29 cellular contexts compared by ENCODE assay signal in genomic region chr14:34482463-34482862, GRCh38.
"Had no signal": no experiment of that assay in that cellular context is flagged by ENCODE, and none has a peak within 500 bp of the region (broad histone marks: within the 10 kb centered on the region; RNA-seq: fewer than 3 reads in every experiment).

No MANE protein-coding gene starts in this region.

- H3K27me3 ChIP-seq: neutrophil, pancreas, spleen, suprapubic skin, testis, tibial artery, transverse colon, upper lobe of left lung, vagina had no signal

- H3K36me3 ChIP-seq: neutrophil, pancreas, spleen, suprapubic skin, tibial artery, transverse colon, upper lobe of left lung, vagina had no signal

- H3K4me1 ChIP-seq: pancreas, psoas muscle, spleen, suprapubic skin, testis, tibial artery, transverse colon, upper lobe of left lung, vagina had no signal

- H3K9me3 ChIP-seq: neutrophil, pancreas, psoas muscle, spleen, suprapubic skin, testis, tibial artery, transverse colon, upper lobe of left lung, vagina had no signal

- H3K36me3 Mint-ChIP-seq: naive thymus-derived CD4-positive, alpha-beta T cell; natural killer cell treated with Interleukin-12 subunit alpha and Interleukin-12 subunit beta and Interleukin-15 and Interleukin-18, amount 100 ng/mL, for 72 hours; stimulated activated memory B cell treated with anti-CD40 and anti-IgM and Interleukin-4, amounts not matched to agents 10 μg/mL and 1 μg/mL and 100 μg/mL, for 72 hours had no signal

- DNase-seq: naive thymus-derived CD4-positive, alpha-beta T cell; nephron progenitor cell; nucleus accumbens; pancreas; psoas muscle; right cardiac atrium; spleen; stimulated activated CD4-positive, alpha-beta T cell treated with anti-CD3 and anti-CD28 coated beads, Interleukin-12 subunit alpha, Interleukin-12 subunit beta, amount 100 ng/mL, for 4 hours; stimulated activated CD4-positive, alpha-beta T cell treated with anti-CD3 and anti-CD28 coated beads, Interleukin-1b, Interleukin-23, amount 100 ng/mL, for 48 hours; stimulated activated CD4-positive, alpha-beta T cell treated with anti-CD3 and anti-CD28 coated beads, Interleukin-4, amount 100 ng/mL, for 1 hour; stimulated activated CD4-positive, alpha-beta T cell treated with anti-CD3 and anti-CD28 coated beads, Interleukin-4, amount 100 ng/mL, for 4 hours; stimulated activated CD8-positive, alpha-beta memory T cell treated with anti-CD3 and anti-CD28 coated beads, Interleukin-4, amount 100 ng/mL, for 48 hours; stimulated activated naive CD4-positive, alpha-beta T cell; stimulated activated naive CD8-positive, alpha-beta T cell treated with anti-CD3 and anti-CD28 coated beads, Interleukin-15, amount 100 ng/mL, for 72 hours; stimulated activated naive CD8-positive, alpha-beta T cell treated with anti-CD3 and anti-CD28 coated beads, Interleukin-15, Interleukin-2, amounts not matched to agents 100 U/mL and 50 U/mL, for 24 hours; testis; tibial artery; transverse colon; upper lobe of left lung had no signal

- H3K4me3 Mint-ChIP-seq: naive thymus-derived CD4-positive, alpha-beta T cell; natural killer cell treated with Interleukin-12 subunit alpha and Interleukin-12 subunit beta and Interleukin-15 and Interleukin-18, amount 100 ng/mL, for 72 hours; nephron progenitor cell; neural crest cell; stimulated activated memory B cell treated with anti-CD40 and anti-IgM and Interleukin-4, amounts not matched to agents 10 μg/mL and 1 μg/mL and 100 μg/mL, for 72 hours; stimulated activated naive CD8-positive, alpha-beta T cell treated with anti-CD3 and anti-CD28 coated beads, Interleukin-15, amount 100 ng/mL, for 72 hours had no signal

- H3K27ac Mint-ChIP-seq: naive thymus-derived CD4-positive, alpha-beta T cell; natural killer cell treated with Interleukin-12 subunit alpha and Interleukin-12 subunit beta and Interleukin-15 and Interleukin-18, amount 100 ng/mL, for 72 hours; nephron progenitor cell; stimulated activated memory B cell treated with anti-CD40 and anti-IgM and Interleukin-4, amounts not matched to agents 10 μg/mL and 1 μg/mL and 100 μg/mL, for 72 hours; stimulated activated naive CD8-positive, alpha-beta T cell treated with anti-CD3 and anti-CD28 coated beads, Interleukin-15, amount 100 ng/mL, for 72 hours had no signal

- H3K4me1 Mint-ChIP-seq: naive thymus-derived CD4-positive, alpha-beta T cell; nephron progenitor cell; neural crest cell; stimulated activated memory B cell treated with anti-CD40 and anti-IgM and Interleukin-4, amounts not matched to agents 10 μg/mL and 1 μg/mL and 100 μg/mL, for 72 hours; stimulated activated naive CD8-positive, alpha-beta T cell treated with anti-CD3 and anti-CD28 coated beads, Interleukin-15, amount 100 ng/mL, for 72 hours had no signal

- ATAC-seq: naive thymus-derived CD4-positive, alpha-beta T cell; natural killer cell treated with Interleukin-12 subunit alpha and Interleukin-12 subunit beta and Interleukin-15 and Interleukin-18, amount 100 ng/mL, for 72 hours; pancreas; psoas muscle; right cardiac atrium; sciatic nerve; stimulated activated memory B cell treated with anti-CD40 and anti-IgM and Interleukin-4, amounts not matched to agents 10 μg/mL and 1 μg/mL and 100 μg/mL, for 72 hours; stimulated activated naive CD8-positive, alpha-beta T cell treated with anti-CD3 and anti-CD28 coated beads, Interleukin-15, amount 100 ng/mL, for 72 hours; stimulated activated naive CD8-positive, alpha-beta T cell treated with anti-CD3 and anti-CD28 coated beads, Interleukin-15, Interleukin-2, amounts not matched to agents 100 U/mL and 50 U/mL, for 24 hours had no signal

- H3K4me2 ChIP-seq: smooth muscle cell had no signal

- FAIRE-seq: pancreas, urothelium cell line had no signal

- H3K27ac ChIP-seq: neutrophil, pancreas, psoas muscle, skin epidermis, spleen, suprapubic skin, testis, tibial artery, transverse colon, upper lobe of left lung, vagina had no signal

- H3K27me3 Mint-ChIP-seq: naive thymus-derived CD4-positive, alpha-beta T cell; natural killer cell treated with Interleukin-12 subunit alpha and Interleukin-12 subunit beta and Interleukin-15 and Interleukin-18, amount 100 ng/mL, for 72 hours; stimulated activated memory B cell treated with anti-CD40 and anti-IgM and Interleukin-4, amounts not matched to agents 10 μg/mL and 1 μg/mL and 100 μg/mL, for 72 hours; stimulated activated naive CD8-positive, alpha-beta T cell treated with anti-CD3 and anti-CD28 coated beads, Interleukin-15, amount 100 ng/mL, for 72 hours had no signal

- H3K4me3 ChIP-seq: pancreas, psoas muscle, skin epidermis, smooth muscle cell, spleen, suprapubic skin, testis, tibial artery, transverse colon, upper lobe of left lung, vagina had no signal

- H3K9me3 Mint-ChIP-seq: natural killer cell treated with Interleukin-12 subunit alpha and Interleukin-12 subunit beta and Interleukin-15 and Interleukin-18, amount 100 ng/mL, for 72 hours; nephron progenitor cell; neural crest cell; stimulated activated memory B cell treated with anti-CD40 and anti-IgM and Interleukin-4, amounts not matched to agents 10 μg/mL and 1 μg/mL and 100 μg/mL, for 72 hours; stimulated activated naive CD8-positive, alpha-beta T cell treated with anti-CD3 and anti-CD28 coated beads, Interleukin-15, amount 100 ng/mL, for 72 hours had no signal
